Comparison of ENCODE assay signal across 28 cellular contexts in genomic region chrX:70313503-70313902, GRCh38. TPM values are rescaled to one million over a fixed set of nuclear protein-coding genes. Genes with fewer than 3 reads are reported as not detected.
A peak's percentile ranks its signal among the peaks of the same experiment; 100 is the strongest.
DNase-seq lines count a peak whose midpoint lies in the region; ATAC-seq, FAIRE-seq and TF ChIP-seq lines count a peak whose summit lies in the region.
"Had no signal": no experiment of that assay in that cellular context is flagged by ENCODE, and none has a peak within 500 bp of the region (broad histone marks: within the 10 kb centered on the region; RNA-seq: fewer than 3 reads in every experiment).

No MANE protein-coding gene starts in this region.

- peak overlapping the region; percentile 39 for H3K4me2 ChIP-seq in astrocyte (ENCODE audit: low read length)

- no peak for ATAC-seq in left cardiac atrium
- no peak for ATAC-seq in CD8-positive, alpha-beta T cell
- ATAC-seq: activated CD8-positive, alpha-beta T cell treated with anti-CD3 and anti-CD28 coated beads for 36 hours; effector memory CD8-positive, alpha-beta T cell; T-cell had no signal

- FAIRE-seq in astrocyte (lab: Jason Lieb, UNC) = peak; percentile 37

- intact Hi-C loops in left cardiac atrium (cut with DNase I) = no loop called here
- intact Hi-C loops in CD8-positive, alpha-beta T cell (cut with DNase I, micrococcal nuclease) = no loop called here

- H3K4me3 ChIP-seq in astrocyte (ENCODE audit: insufficient read depth, low read depth, low read length) (no peak overlapping the region), fibroblast of the aortic adventitia (ENCODE audit: low read depth, low read length) (no peak overlapping the region)
- H3K4me3 ChIP-seq in CD8-positive, alpha-beta T cell (ENCODE audit: low read depth, low read length) = no peak overlapping the region
- H3K4me3 ChIP-seq: stomach, tibial artery had no signal

- no peaks in the 10 kb centered on the region for H3K27me3 Mint-ChIP-seq in astrocyte (ENCODE audit: low read depth, unreplicated experiment)
- no peaks in the 10 kb centered on the region for H3K27me3 Mint-ChIP-seq in CD8-positive, alpha-beta T cell (ENCODE audit: low read depth)
- H3K27me3 Mint-ChIP-seq: activated CD8-positive, alpha-beta T cell treated with anti-CD3 and anti-CD28 coated beads for 36 hours; activated naive CD8-positive, alpha-beta T cell treated with anti-CD3 and anti-CD28 coated beads for 36 hours; effector memory CD8-positive, alpha-beta T cell; progenitor cell of endocrine pancreas had no signal

- CTCF ChIA-PET in CD8-positive, alpha-beta T cell (lab: Charles Lee) = no interaction called here

- H3K36me3 Mint-ChIP-seq in astrocyte (ENCODE audit: low read depth, unreplicated experiment) = no peaks in the 10 kb centered on the region
- H3K36me3 Mint-ChIP-seq in CD8-positive, alpha-beta T cell = no peaks in the 10 kb centered on the region
- H3K36me3 Mint-ChIP-seq: T-cell had no signal

- no peak overlapping the region for H3K27ac Mint-ChIP-seq in astrocyte (ENCODE audit: unreplicated experiment)
- no peak overlapping the region for H3K27ac Mint-ChIP-seq in CD8-positive, alpha-beta T cell
- H3K27ac Mint-ChIP-seq: activated CD8-positive, alpha-beta T cell treated with anti-CD3 and anti-CD28 coated beads for 36 hours; activated naive CD8-positive, alpha-beta T cell treated with anti-CD3 and anti-CD28 coated beads for 36 hours; brain; progenitor cell of endocrine pancreas; T-cell had no signal

- H3K27ac ChIP-seq in astrocyte (ENCODE audit: low read depth, low read length) = no peak overlapping the region
- no peak overlapping the region for H3K27ac ChIP-seq in CD8-positive, alpha-beta T cell (ENCODE audit: low read depth, low read length)
- H3K27ac ChIP-seq: 22Rv1, stomach, tibial artery had no signal

- H3K4me1 Mint-ChIP-seq in astrocyte (ENCODE audit: low read depth, unreplicated experiment) = peaks cover 5% of the 10 kb centered on the region
- H3K4me1 Mint-ChIP-seq in CD8-positive, alpha-beta T cell (ENCODE audit: low read depth) = no peaks in the 10 kb centered on the region
- H3K4me1 Mint-ChIP-seq: activated naive CD8-positive, alpha-beta T cell treated with anti-CD3 and anti-CD28 coated beads for 36 hours; brain had no signal

- H3K27me3 ChIP-seq in astrocyte (ENCODE audit: insufficient read depth, low read length) = no peaks in the 10 kb centered on the region
- H3K27me3 ChIP-seq in CD8-positive, alpha-beta T cell (ENCODE audit: insufficient read depth, low read length) = no peaks in the 10 kb centered on the region
- H3K27me3 ChIP-seq: stomach, tibial artery had no signal

- H3K9ac ChIP-seq in astrocyte (ENCODE audit: low read length) = no peak overlapping the region

- H3K4me3 Mint-ChIP-seq in astrocyte (ENCODE audit: unreplicated experiment) = no peak overlapping the region
- H3K4me3 Mint-ChIP-seq in CD8-positive, alpha-beta T cell = no peak overlapping the region
- H3K4me3 Mint-ChIP-seq: activated CD8-positive, alpha-beta T cell treated with anti-CD3 and anti-CD28 coated beads for 36 hours; activated naive CD8-positive, alpha-beta T cell treated with anti-CD3 and anti-CD28 coated beads for 36 hours; brain; effector memory CD8-positive, alpha-beta T cell; T-cell had no signal

- no peaks in the 10 kb centered on the region for H3K36me3 ChIP-seq in astrocyte (ENCODE audit: insufficient read depth, low read length)
- H3K36me3 ChIP-seq in CD8-positive, alpha-beta T cell (ENCODE audit: insufficient read depth, low read length) = no peaks in the 10 kb centered on the region
- H3K36me3 ChIP-seq: stomach, tibial artery had no signal

- peaks cover 53% of the 10 kb centered on the region for H3K79me2 ChIP-seq in astrocyte (ENCODE audit: insufficient read depth, low read length)

- no peak overlapping the region for H2AFZ ChIP-seq in astrocyte (ENCODE audit: low read depth, low read length)

- no peaks in the 10 kb centered on the region for H3K9me3 ChIP-seq in astrocyte (ENCODE audit: insufficient read depth, low read depth, low read length)
- no peaks in the 10 kb centered on the region for H3K9me3 ChIP-seq in CD8-positive, alpha-beta T cell (ENCODE audit: low read length)

- no peaks in the 10 kb centered on the region for H3K4me1 ChIP-seq in astrocyte (ENCODE audit: insufficient read depth, low read length)
- no peaks in the 10 kb centered on the region for H3K4me1 ChIP-seq in CD8-positive, alpha-beta T cell (ENCODE audit: insufficient read depth, low read length)
- H3K4me1 ChIP-seq: stomach, tibial artery had no signal

- no peaks in the 10 kb centered on the region for H3K9me3 Mint-ChIP-seq in astrocyte (ENCODE audit: unreplicated experiment)
- H3K9me3 Mint-ChIP-seq in CD8-positive, alpha-beta T cell = no peaks in the 10 kb centered on the region
- H3K9me3 Mint-ChIP-seq: activated CD8-positive, alpha-beta T cell treated with anti-CD3 and anti-CD28 coated beads for 36 hours; activated naive CD8-positive, alpha-beta T cell treated with anti-CD3 and anti-CD28 coated beads for 36 hours; effector memory CD8-positive, alpha-beta T cell; T-cell had no signal

- POLR2A ChIA-PET in CD8-positive, alpha-beta T cell (lab: Charles Lee) = interaction anchor here (0.6 kb wide), 1 partner anchor 43 kb away, joined by 4 read pairs; no protein-coding TSS in a partner anchor

- DNase-seq in A172 (ENCODE audit: low spot score) (peak; percentile 37), HT1080 (ENCODE audit: low read depth) (peak; percentile 78), astrocyte (ENCODE audit: low read depth) (peak; percentile 71), fibroblast of the aortic adventitia (ENCODE audit: low read depth) (peak; percentile 46), left cardiac atrium (no peak), NCI-H524 (lab: John Stamatoyannopoulos, UW) (no peak), NCI-H2029 (lab: John Stamatoyannopoulos, UW) (no peak)
- no peak for DNase-seq in CD8-positive, alpha-beta T cell
- DNase-seq: activated CD4-positive, alpha-beta T cell treated with anti-CD3 and anti-CD28 coated beads for 1 hour; activated CD8-positive, alpha-beta T cell treated with anti-CD3 and anti-CD28 coated beads for 36 hours; activated naive CD8-positive, alpha-beta T cell treated with anti-CD3 and anti-CD28 coated beads for 36 hours; effector memory CD8-positive, alpha-beta T cell; Kasumi-1; NCI-H1048; NCI-H187 treated with DMSO at 0.1 percent for 48 hours; NCI-H345; SHP77 treated with DMSO at 0.1 percent for 48 hours; stomach; T-cell; tibial artery had no signal

- TF ChIP-seq CTCF in astrocyte (IDR thresholded peaks at IDR 0.05; ENCODE audit: insufficient read depth, low read depth, low read length) (no peak), fibroblast of the aortic adventitia (IDR thresholded peaks at IDR 0.05; ENCODE audit: insufficient read depth, low read length) (no peak)
- TF ChIP-seq CTCF in CD8-positive, alpha-beta T cell (IDR thresholded peaks at IDR 0.05) = no peak

- H4K20me1 ChIP-seq in astrocyte (ENCODE audit: insufficient read depth, low read length) = no peaks in the 10 kb centered on the region

RNA-seq across cellular contexts. Expression of gene KIF4A, which starts 23.6 kb away (rescaled TPM):
- total RNA-seq in A172 (2014; rRNA removed; shearing (Covaris generic)) = 44.8 and 51.2 TPM in 2 replicates
- total RNA-seq in HT1080 (2014; rRNA removed; shearing (Covaris generic)) = 29.8 and 30.6 TPM in 2 replicates
- 19.1 and 21.2 TPM in 2 replicates for polyA plus RNA-seq in HT1080 (2015; cell fraction: cytosol; rRNA removed)
- polyA plus RNA-seq in HT1080 (2015; cell fraction: nucleus; rRNA removed) = 40.2 and 41.7 TPM in 2 replicates
- total RNA-seq in astrocyte = 1.7 and 3.0 TPM in 2 replicates
- total RNA-seq in fibroblast of the aortic adventitia (ENCODE audit: low replicate concordance) = 2.7 and 14.5 TPM in 2 replicates
- under 1 TPM; 0.29 to 0.68 TPM for total RNA-seq in left cardiac atrium
- not detected for total RNA-seq in CD8-positive, alpha-beta T cell

RNA-seq across cellular contexts. Expression of gene PDZD11, which starts 23.8 kb away (rescaled TPM):
- total RNA-seq in A172 (2014; rRNA removed; shearing (Covaris generic)) = 105 and 113 TPM in 2 replicates
- 59.2 and 68.4 TPM in 2 replicates for total RNA-seq in HT1080 (2014; rRNA removed; shearing (Covaris generic))
- 64.8 and 67.6 TPM in 2 replicates for polyA plus RNA-seq in HT1080 (2015; cell fraction: cytosol; rRNA removed)
- polyA plus RNA-seq in HT1080 (2015; cell fraction: nucleus; rRNA removed) = 49.6 and 53.7 TPM in 2 replicates
- total RNA-seq in astrocyte (47.4 and 48.9 TPM in 2 replicates), fibroblast of the aortic adventitia (ENCODE audit: low replicate concordance) (27.0 and 68.0 TPM in 2 replicates), left cardiac atrium (10 to 100 TPM; 33.7 to 37.1 TPM)
- total RNA-seq in CD8-positive, alpha-beta T cell = 1 to 10 TPM; 3.4 to 5.1 TPM

RNA-seq across cellular contexts. Expression of gene RAB41, which starts 31.5 kb away (rescaled TPM):
- total RNA-seq in A172 (2014; rRNA removed; shearing (Covaris generic)) = not detected in 2 replicates
- not detected in 2 replicates for total RNA-seq in HT1080 (2014; rRNA removed; shearing (Covaris generic))
- polyA plus RNA-seq in HT1080 (2015; cell fraction: cytosol; rRNA removed) = not detected in 2 replicates
- not detected in 2 replicates for polyA plus RNA-seq in HT1080 (2015; cell fraction: nucleus; rRNA removed)
- total RNA-seq in astrocyte (not detected in 2 replicates), fibroblast of the aortic adventitia (ENCODE audit: low replicate concordance) (not detected in 2 replicates), left cardiac atrium (not detected)
- not detected for total RNA-seq in CD8-positive, alpha-beta T cell
- total RNA-seq: activated CD8-positive, alpha-beta T cell treated with anti-CD3 and anti-CD28 coated beads for 36 hours; activated naive CD8-positive, alpha-beta T cell treated with anti-CD3 and anti-CD28 coated beads for 36 hours; H4; kidney epithelial cell; lung microvascular endothelial cell; OCI-LY7; progenitor cell of endocrine pancreas; stomach; T-cell had no signal
- polyA plus RNA-seq: esophagus, stomach had no signal

RNA-seq across cellular contexts. Expression of gene ARR3, which starts 45.4 kb away (rescaled TPM):
- total RNA-seq in A172 (2014; rRNA removed; shearing (Covaris generic)) = not detected in 2 replicates
- not detected in 2 replicates for total RNA-seq in HT1080 (2014; rRNA removed; shearing (Covaris generic))
- not detected in 2 replicates for polyA plus RNA-seq in HT1080 (2015; cell fraction: cytosol; rRNA removed)
- not detected in 2 replicates for polyA plus RNA-seq in HT1080 (2015; cell fraction: nucleus; rRNA removed)
- total RNA-seq in astrocyte (not detected in 2 replicates), fibroblast of the aortic adventitia (ENCODE audit: low replicate concordance) (not detected in 2 replicates), left cardiac atrium (not detected)
- not detected for total RNA-seq in CD8-positive, alpha-beta T cell
- total RNA-seq: activated CD8-positive, alpha-beta T cell treated with anti-CD3 and anti-CD28 coated beads for 36 hours; activated naive CD8-positive, alpha-beta T cell treated with anti-CD3 and anti-CD28 coated beads for 36 hours; H4; kidney epithelial cell; lung microvascular endothelial cell; OCI-LY7; progenitor cell of endocrine pancreas; stomach; T-cell had no signal
- polyA plus RNA-seq: esophagus, stomach had no signal

RNA-seq across cellular contexts. Expression of gene P2RY4, which starts 53.5 kb away (rescaled TPM):
- total RNA-seq in A172 (2014; rRNA removed; shearing (Covaris generic)) = not detected in 2 replicates
- total RNA-seq in HT1080 (2014; rRNA removed; shearing (Covaris generic)) = not detected in 2 replicates
- polyA plus RNA-seq in HT1080 (2015; cell fraction: cytosol; rRNA removed) = not detected in 2 replicates
- polyA plus RNA-seq in HT1080 (2015; cell fraction: nucleus; rRNA removed) = 0.16 and 0.37 TPM in 2 replicates
- total RNA-seq in astrocyte = 0.18 TPM in 1 of 2 replicates, not detected in the other
- total RNA-seq in fibroblast of the aortic adventitia (ENCODE audit: low replicate concordance) = 0.09 and 0.41 TPM in 2 replicates
- total RNA-seq in left cardiac atrium = under 1 TPM in 1 of 2 donors, not detected in 1; 0.16 TPM
- total RNA-seq in CD8-positive, alpha-beta T cell = not detected
- total RNA-seq: H4, kidney epithelial cell, lung microvascular endothelial cell, progenitor cell of endocrine pancreas had no signal
- polyA plus RNA-seq: stomach had no signal

Comparison
In these comparisons a context has a peak if more than half of its experiments do, and no peak if none do; other contexts are left out.
1. DNase-seq: peak in A172 (single experiment), HT1080 (single experiment), astrocyte (single experiment) and fibroblast of the aortic adventitia (single experiment); none in left cardiac atrium (single experiment), NCI-H524 (0 of 2), CD8-positive, alpha-beta T cell (0 of 7) and NCI-H2029 (single experiment).